8 cellular contexts compared by ENCODE assay signal in genomic region chrX:45850775-45851433, GRCh38.
DNase-seq lines count a peak whose midpoint lies in the region; ATAC-seq and TF ChIP-seq lines count a peak whose summit lies in the region.

No MANE protein-coding gene starts in this region.

- H3K4me3 ChIP-seq in ovary = peak overlapping the region; percentile 46

- H3K27me3 ChIP-seq in foreskin keratinocyte (no peaks in the 10 kb centered on the region), ovary (no peaks in the 10 kb centered on the region)

- peak; percentile 47 for ATAC-seq in foreskin keratinocyte
- ATAC-seq in HG02852 (IDR thresholded peaks at IDR 0.05; ENCODE audit: unreplicated experiment) = no peak
- no peak for ATAC-seq in HG02763 (IDR thresholded peaks at IDR 0.05; ENCODE audit: unreplicated experiment)
- no peak for ATAC-seq in GM18909 (IDR thresholded peaks at IDR 0.05; ENCODE audit: poor library complexity, unreplicated experiment)

- intact Hi-C loops in ovary (cut with DNase I) = no loop called here

- TF ChIP-seq CTCF in foreskin keratinocyte (conservative IDR thresholded peaks at IDR 0.05) (no peak), ovary (IDR thresholded peaks at IDR 0.05) (no peak)

- peak; percentile 57 for DNase-seq in ELR (ENCODE audit: low read depth)
- peak; percentile 19 for DNase-seq in NCI-H146 treated with DMSO at 0.1 percent for 48 hours (lab: John Stamatoyannopoulos, UW; ENCODE audit: unreplicated experiment)
- DNase-seq in activated T-helper 1 cell treated with Interleukin-2 at 50 U/mL for 16 hours (ENCODE audit: low read depth) = peak; percentile 4
- DNase-seq in foreskin keratinocyte = no peak
- DNase-seq in ovary = peak; percentile 14 to 43 (median 28)

- peak overlapping the region; percentile 95 for H3K27ac ChIP-seq in foreskin keratinocyte
- no peak overlapping the region for H3K27ac ChIP-seq in ovary

- H3K36me3 ChIP-seq in ovary = no peaks in the 10 kb centered on the region

- WGBS in ovary, 3 donors = 24 to 40% (median 27%) methylated on average over 50 to 54 of the region's 54 CpGs

- TF ChIP-seq POLR2A in ovary (IDR thresholded peaks at IDR 0.05) = no peak

- no peak for TF ChIP-seq EP300 in ovary (IDR thresholded peaks at IDR 0.05)

- no peaks in the 10 kb centered on the region for H3K9me3 ChIP-seq in ovary

- H3K4me1 ChIP-seq in foreskin keratinocyte (peaks cover 33% of the 10 kb centered on the region), ovary (ENCODE audit: insufficient read depth) (no peaks in the 10 kb centered on the region)

Comparison
In these comparisons a context has a peak if more than half of its experiments do, and no peak if none do; other contexts are left out.
1. DNase-seq: peak in ELR (single experiment), NCI-H146 treated with DMSO at 0.1 percent for 48 hours (single experiment), activated T-helper 1 cell treated with Interleukin-2 at 50 U/mL for 16 hours (single experiment) and ovary (5 of 5); none in foreskin keratinocyte (0 of 2).